Comparison of ENCODE assay signal across 1 cellular context in the genomic region with DNA sequence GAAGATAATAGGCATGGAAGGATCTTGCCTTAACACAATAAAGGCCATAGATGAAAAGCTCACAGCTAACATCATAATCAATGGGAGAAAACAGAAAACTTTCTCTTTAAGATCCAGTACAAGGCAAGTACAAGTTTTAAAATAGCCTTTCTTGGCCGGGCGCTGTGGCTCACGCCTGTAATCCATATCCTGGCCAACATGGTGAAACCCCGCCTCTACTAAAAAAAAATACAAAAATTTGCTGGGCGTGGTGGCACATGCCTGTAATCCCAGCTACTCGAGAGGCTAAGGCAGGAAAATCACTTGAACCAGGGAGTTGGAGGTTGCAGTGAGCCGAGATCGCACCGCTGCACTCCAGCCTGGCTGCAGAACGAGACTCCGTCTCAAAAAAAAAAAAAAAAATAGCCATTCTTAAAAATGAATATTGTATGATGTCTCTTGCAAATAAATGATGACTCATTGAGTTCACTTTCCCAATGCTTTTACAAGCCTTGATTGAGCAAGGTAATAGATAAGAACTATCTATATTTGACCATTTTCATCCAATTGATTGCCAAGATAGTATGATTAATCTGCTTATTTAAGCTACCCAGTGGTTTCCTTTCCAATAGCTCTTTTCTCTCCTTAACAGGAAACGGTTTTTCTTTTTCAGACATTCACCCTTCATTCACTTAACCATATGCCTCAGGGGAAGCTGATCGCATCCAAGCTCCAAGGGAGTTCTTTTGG.
TF ChIP-seq lines count a peak whose summit lies in the region.

No MANE protein-coding gene starts in this region.

TF ChIP-seq in HepG2, 621 proteins besides CTCF, POLR2A, EP300 and RAD21:
- TF ChIP-seq NFE2L2 (IDR thresholded peaks at IDR 0.05; ENCODE audit: low read length) (0 out of 2 replicates have a peak, but pooled peaks have one; percentile 13), ZNF441 (CRISPR knock-in tag; IDR thresholded peaks at IDR 0.05; ENCODE audit: borderline replicate concordance) (no peak)
TF ChIP-seq in HepG2: peak in this region for 1.
